30 cellular contexts compared by ENCODE assay signal in genomic region chr9:134002796-134003195, GRCh38.
"Had no signal": no experiment of that assay in that cellular context is flagged by ENCODE, and none has a peak within 500 bp of the region (broad histone marks: within the 10 kb centered on the region; RNA-seq: fewer than 3 reads in every experiment).

No MANE protein-coding gene starts in this region.

- H3K27me3 ChIP-seq: pancreas, right lobe of liver, thyroid gland, tibial nerve, upper lobe of left lung, vagina had no signal

- H3K4me3 ChIP-seq: pancreas, psoas muscle, right lobe of liver, sigmoid colon, suprapubic skin, thoracic aorta, thyroid gland, tibial nerve, upper lobe of left lung, vagina had no signal

- H3K4me1 Mint-ChIP-seq: naive thymus-derived CD8-positive, alpha-beta T cell; nephron progenitor cell; neural crest cell; stimulated activated naive CD8-positive, alpha-beta T cell treated with anti-CD3 and anti-CD28 coated beads, Interleukin-15, amount 100 ng/mL, for 72 hours had no signal

- H3K9me3 Mint-ChIP-seq: naive thymus-derived CD8-positive, alpha-beta T cell; nephron progenitor cell; stimulated activated naive CD8-positive, alpha-beta T cell treated with anti-CD3 and anti-CD28 coated beads, Interleukin-15, amount 100 ng/mL, for 72 hours had no signal

- H3K36me3 Mint-ChIP-seq: naive thymus-derived CD8-positive, alpha-beta T cell; stimulated activated memory B cell treated with anti-CD40 and anti-IgM and Interleukin-4, amounts not matched to agents 10 μg/mL and 1 μg/mL and 100 μg/mL, for 72 hours had no signal

- DNase-seq: naive B cell; naive thymus-derived CD8-positive, alpha-beta T cell; nephron progenitor cell; nucleus accumbens; pancreas; psoas muscle; right cardiac atrium; right lobe of liver; sigmoid colon; small intestine; stimulated activated CD4-positive, alpha-beta T cell treated with anti-CD3 and anti-CD28 coated beads, Interleukin-12 subunit alpha, Interleukin-12 subunit beta, amount 100 ng/mL, for 4 hours; stimulated activated CD4-positive, alpha-beta T cell treated with anti-CD3 and anti-CD28 coated beads, Interleukin-1b, Interleukin-23, amount 100 ng/mL, for 48 hours; stimulated activated CD4-positive, alpha-beta T cell treated with anti-CD3 and anti-CD28 coated beads, Interleukin-4, amount 100 ng/mL, for 1 hour; stimulated activated CD4-positive, alpha-beta T cell treated with anti-CD3 and anti-CD28 coated beads, Interleukin-4, amount 100 ng/mL, for 4 hours; stimulated activated CD8-positive, alpha-beta memory T cell treated with anti-CD3 and anti-CD28 coated beads, Interleukin-4, amount 100 ng/mL, for 48 hours; stimulated activated naive CD4-positive, alpha-beta T cell; stimulated activated naive CD8-positive, alpha-beta T cell treated with anti-CD3 and anti-CD28 coated beads, Interleukin-15, amount 100 ng/mL, for 72 hours; stimulated activated naive CD8-positive, alpha-beta T cell treated with anti-CD3 and anti-CD28 coated beads, Interleukin-15, Interleukin-2, amounts not matched to agents 100 U/mL and 50 U/mL, for 24 hours; substantia nigra; thyroid gland; trophoblast cell; upper lobe of left lung had no signal

- H3K27ac ChIP-seq: neutrophil, pancreas, psoas muscle, right lobe of liver, sigmoid colon, suprapubic skin, thoracic aorta, thyroid gland, tibial nerve, upper lobe of left lung, vagina had no signal

- ATAC-seq: naive thymus-derived CD8-positive, alpha-beta T cell; pancreas; psoas muscle; right cardiac atrium; right lobe of liver; stimulated activated memory B cell treated with anti-CD40 and anti-IgM and Interleukin-4, amounts not matched to agents 10 μg/mL and 1 μg/mL and 100 μg/mL, for 72 hours; stimulated activated naive CD8-positive, alpha-beta T cell treated with anti-CD3 and anti-CD28 coated beads, Interleukin-15, amount 100 ng/mL, for 72 hours; stimulated activated naive CD8-positive, alpha-beta T cell treated with anti-CD3 and anti-CD28 coated beads, Interleukin-15, Interleukin-2, amounts not matched to agents 100 U/mL and 50 U/mL, for 24 hours had no signal

- H3K4me1 ChIP-seq: pancreas, psoas muscle, right lobe of liver, sigmoid colon, suprapubic skin, tibial nerve, upper lobe of left lung, vagina had no signal

- H3K36me3 ChIP-seq: neutrophil, pancreas, right lobe of liver, sigmoid colon, suprapubic skin, thoracic aorta, thyroid gland, tibial nerve, upper lobe of left lung, vagina had no signal

- H3K27ac Mint-ChIP-seq: naive B cell; nephron progenitor cell; progenitor cell of endocrine pancreas; stimulated activated memory B cell treated with anti-CD40 and anti-IgM and Interleukin-4, amounts not matched to agents 10 μg/mL and 1 μg/mL and 100 μg/mL, for 72 hours; stimulated activated naive CD8-positive, alpha-beta T cell treated with anti-CD3 and anti-CD28 coated beads, Interleukin-15, amount 100 ng/mL, for 72 hours had no signal

- H3K4me3 Mint-ChIP-seq: naive B cell; naive thymus-derived CD8-positive, alpha-beta T cell; nephron progenitor cell; neural crest cell; stimulated activated memory B cell treated with anti-CD40 and anti-IgM and Interleukin-4, amounts not matched to agents 10 μg/mL and 1 μg/mL and 100 μg/mL, for 72 hours; stimulated activated naive CD8-positive, alpha-beta T cell treated with anti-CD3 and anti-CD28 coated beads, Interleukin-15, amount 100 ng/mL, for 72 hours had no signal

- H3K9me3 ChIP-seq: neutrophil, pancreas, psoas muscle, right lobe of liver, sigmoid colon, suprapubic skin, thoracic aorta, thyroid gland, tibial nerve, upper lobe of left lung, vagina had no signal
